ENCODE assay signal across 25 cellular contexts in genomic region chr9:102047549-102047948, GRCh38.
"Had no signal": no experiment of that assay in that cellular context is flagged by ENCODE, and none has a peak within 500 bp of the region (broad histone marks: within the 10 kb centered on the region; RNA-seq: fewer than 3 reads in every experiment).

No MANE protein-coding gene starts in this region.

- H3K27me3 ChIP-seq: SJCRH30 had no signal

- H3K4me1 ChIP-seq: Peyer's patch, SJCRH30 had no signal

- H3K4me2 ChIP-seq: KMS-11, PC-9 had no signal

- H3K27ac ChIP-seq: HL-60, KMS-11, PC-9, Peyer's patch, SJCRH30 had no signal

- H3K36me3 ChIP-seq: Peyer's patch, SJCRH30 had no signal

- H2AFZ ChIP-seq: PC-9 had no signal

- ATAC-seq: Right ventricle myocardium inferior, SK-N-SH treated with all-trans-retinoic acid at 6 μM for 48 hours had no signal

- H3K9ac ChIP-seq: KMS-11 had no signal

- DNase-seq: Kasumi-1; MM.1S; NCI-H1092 treated with DMSO at 0.1 percent for 48 hours; NCI-H1436; NCI-H187; NCI-H2029; NCI-H2081 treated with DMSO at 0.1 percent for 48 hours; NCI-H2171; NCI-H226; NCI-H446; NCI-H510A; NCI-H524 treated with DMSO at 0.1 percent for 48 hours; NCI-H69; NCI-H774; NK-92 treated with Interleukin-12 subunit alpha and Interleukin-12 subunit beta, amount 100 ng/mL, for 24 hours; PC-9; Peyer's patch; SHP77 treated with DMSO at 0.1 percent for 48 hours; SJCRH30; T-helper 1 cell had no signal

- FAIRE-seq: HTR-8/SVneo had no signal

- H3K9me3 ChIP-seq: Peyer's patch had no signal

- H3K4me3 ChIP-seq: PC-9, Peyer's patch, SJCRH30 had no signal
